1 cellular context compared by ENCODE assay signal in the genomic region with DNA sequence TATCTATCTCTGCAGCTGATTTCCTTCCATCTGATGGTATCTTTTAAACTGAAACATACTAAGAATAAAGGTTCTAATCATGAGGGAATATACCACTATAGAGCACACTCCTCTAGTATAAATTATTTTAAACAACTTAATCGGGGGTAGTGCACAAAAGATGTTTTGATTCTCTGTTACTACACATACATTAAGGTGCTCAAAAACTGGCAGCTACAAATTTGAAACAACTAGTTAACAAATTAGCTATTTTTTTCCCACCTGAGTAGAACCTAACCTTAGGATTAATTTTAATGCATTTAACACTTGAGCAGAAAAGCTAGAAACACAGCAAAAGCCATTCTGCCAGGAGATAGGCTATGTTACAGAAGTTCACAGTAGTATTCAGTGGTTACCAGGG.
TF ChIP-seq lines count a peak whose summit lies in the region.

No MANE protein-coding gene starts in this region.

TF ChIP-seq in HEK293, 187 proteins besides CTCF, POLR2A, EP300 and RAD21:
- peak; percentile 97 for TF ChIP-seq ZNF214 (tag by site-specific recombination; IDR thresholded peaks at IDR 0.05; ENCODE audit: borderline replicate concordance)
- TF ChIP-seq ZNF19 (tag by site-specific recombination; IDR thresholded peaks at IDR 0.05; ENCODE audit: low read depth): no peak
